ENCODE assay signal across 9 cellular contexts in genomic region chr11:124760205-124760652, GRCh38. TPM values are rescaled to one million over a fixed set of nuclear protein-coding genes. Genes with fewer than 3 reads are reported as not detected.
DNase-seq lines count a peak whose midpoint lies in the region; ATAC-seq lines count a peak whose summit lies in the region.
"Had no signal": no experiment of that assay in that cellular context is flagged by ENCODE, and none has a peak within 500 bp of the region (broad histone marks: within the 10 kb centered on the region; RNA-seq: fewer than 3 reads in every experiment).

No MANE protein-coding gene starts in this region.

- DNase-seq in activated CD4-positive, alpha-beta T cell treated with anti-CD3 and anti-CD28 coated beads for 1 hour: no peak
- DNase-seq in C1 segment of cervical spinal cord (lab: John Stamatoyannopoulos, UW): no peak
- no peak for DNase-seq in medulla oblongata (ENCODE audit: extremely low spot score)
- no peak for DNase-seq in activated gamma-delta T cell treated with Interleukin-2 at 50 U/mL for 16 hours

- 22 to 33% methylated on average over 25 of the region's 25 CpGs for WGBS in esophagus, 2 donors

- no peaks in the 10 kb centered on the region for H3K9me3 ChIP-seq in esophagus (ENCODE audit: control insufficient read depth in 2 of 2, insufficient read depth in 1 of 2, low read depth in 1 of 2, low read length in 1 of 2)

- H3K4me3 ChIP-seq in esophagus (ENCODE audit: low read depth in 1 of 2, low read length in 2 of 2) (peak overlapping the region; percentile 49 to 61), rectal smooth muscle tissue (ENCODE audit: low read length) (peak overlapping the region; percentile 25)

- peak overlapping the region; percentile 22 to 59 for H3K27ac ChIP-seq in esophagus (ENCODE audit: low read depth in 2 of 2, low read length in 1 of 2)
- H3K27ac ChIP-seq in rectal smooth muscle tissue (ENCODE audit: low read depth, low read length): no peak overlapping the region

- no peak overlapping the region for H3K9ac ChIP-seq in rectal smooth muscle tissue (ENCODE audit: low read length)

- H3K4me1 ChIP-seq in esophagus (ENCODE audit: control insufficient read depth in 2 of 2, insufficient read depth in 2 of 2, low read length in 1 of 2): peaks cover 3 to 12% of the 10 kb centered on the region in 2 donors
- peaks cover 6% of the 10 kb centered on the region for H3K4me1 ChIP-seq in rectal smooth muscle tissue (ENCODE audit: control insufficient read depth, insufficient read depth, low read length)

- ATAC-seq in GM18502 (IDR thresholded peaks at IDR 0.05; ENCODE audit: poor library complexity, unreplicated experiment) (peak; percentile 22), HG02943 (IDR thresholded peaks at IDR 0.05; ENCODE audit: low read depth, unreplicated experiment) (peak; percentile 33)

- H3K27me3 ChIP-seq in esophagus (ENCODE audit: control insufficient read depth in 1 of 2, insufficient read depth in 2 of 2, low read length in 2 of 2) (peaks cover 0 to 23% of the 10 kb centered on the region in 2 donors), rectal smooth muscle tissue (ENCODE audit: control insufficient read depth, insufficient read depth, low read length) (peaks cover 21% of the 10 kb centered on the region)

- no peaks in the 10 kb centered on the region for H3K36me3 ChIP-seq in esophagus (ENCODE audit: control insufficient read depth in 2 of 2, insufficient read depth in 2 of 2, low read length in 1 of 2)
- peaks cover 5% of the 10 kb centered on the region for H3K36me3 ChIP-seq in rectal smooth muscle tissue (ENCODE audit: control insufficient read depth, insufficient read depth, low read length)

RNA-seq across cellular contexts. Expression of gene ESAM, which starts 1.9 kb away (rescaled TPM):
- polyA plus RNA-seq in esophagus: 10 to 100 TPM; 16.8 to 34.1 TPM

RNA-seq across cellular contexts. Expression of gene VSIG2, which starts 8.2 kb away (rescaled TPM):
- polyA plus RNA-seq in esophagus: 10 to 100 TPM in 1 of 2 donors, 1 to 10 TPM in 1; 9.7 to 51.4 TPM
- polyA plus RNA-seq: neural cell had no signal

RNA-seq across cellular contexts. Expression of gene NRGN, which starts 20.5 kb away (rescaled TPM):
- polyA plus RNA-seq in esophagus: 1 to 10 TPM; 1.6 to 3.1 TPM

RNA-seq across cellular contexts. Expression of gene MSANTD2, which starts 40.0 kb away (rescaled TPM):
- 1 to 10 TPM; 3.8 to 9.3 TPM for polyA plus RNA-seq in esophagus
